Comparison of ENCODE assay signal across 18 cellular contexts in genomic region chr18:1505856-1506255, GRCh38.
DNase-seq lines count a peak whose midpoint lies in the region; ATAC-seq, FAIRE-seq and TF ChIP-seq lines count a peak whose summit lies in the region.
"Had no signal": no experiment of that assay in that cellular context is flagged by ENCODE, and none has a peak within 500 bp of the region (broad histone marks: within the 10 kb centered on the region; RNA-seq: fewer than 3 reads in every experiment).

No MANE protein-coding gene starts in this region.

- CTCF ChIA-PET in activated CD4-positive, alpha-beta memory T cell treated with anti-CD3 and anti-CD28 coated beads for 36 hours (lab: Charles Lee) = no interaction called here

- no peaks in the 10 kb centered on the region for H3K27me3 ChIP-seq in bronchial epithelial cell (ENCODE audit: control insufficient read depth, insufficient read depth, low read length)
- H3K27me3 ChIP-seq: BLaER1, SJSA1 had no signal

- H3K36me3 ChIP-seq in bronchial epithelial cell (ENCODE audit: control insufficient read depth, insufficient read depth, low read length) = no peaks in the 10 kb centered on the region
- H3K36me3 ChIP-seq: BLaER1, SJSA1 had no signal

- no peak for ATAC-seq in activated naive CD4-positive, alpha-beta T cell treated with anti-CD3 and anti-CD28 coated beads, Interleukin-2, amount 50 U/mL, for 72 hours
- ATAC-seq: Panc1 had no signal

- DNase-seq in ELF-1 (ENCODE audit: low read depth, low spot score) (peak; percentile 31), NCI-H345 (lab: John Stamatoyannopoulos, UW) (peak; percentile 64), bronchial epithelial cell (ENCODE audit: low read depth) (peak; percentile 13), kidney tubule cell (ENCODE audit: low spot score) (peak; percentile 2), amygdala (lab: John Stamatoyannopoulos, UW) (no peak)
- DNase-seq in activated CD4-positive, alpha-beta memory T cell treated with anti-CD3 and anti-CD28 coated beads for 36 hours = no peak
- no peak for DNase-seq in activated naive CD4-positive, alpha-beta T cell treated with anti-CD3 and anti-CD28 coated beads, Interleukin-2, amount 50 U/mL, for 72 hours (ENCODE audit: low spot score in 2 of 2)
- DNase-seq: Calu3; CD4-positive, alpha-beta memory T cell; GOT3; NCI-H1417 treated with DMSO at 0.1 percent for 48 hours; NCI-H2029 treated with DMSO at 0.1 percent for 48 hours; NCI-H2171; NCI-H82 had no signal

- no peak for FAIRE-seq in bronchial epithelial cell (lab: Jason Lieb, UNC)
- FAIRE-seq: GM12892 had no signal

- no peaks in the 10 kb centered on the region for H3K27me3 Mint-ChIP-seq in activated CD4-positive, alpha-beta memory T cell treated with anti-CD3 and anti-CD28 coated beads for 36 hours
- H3K27me3 Mint-ChIP-seq: CD4-positive, alpha-beta memory T cell had no signal

- H3K9me3 Mint-ChIP-seq in activated CD4-positive, alpha-beta memory T cell treated with anti-CD3 and anti-CD28 coated beads for 36 hours = no peaks in the 10 kb centered on the region
- no peaks in the 10 kb centered on the region for H3K9me3 Mint-ChIP-seq in activated naive CD4-positive, alpha-beta T cell treated with anti-CD3 and anti-CD28 coated beads, Interleukin-2, amount 50 U/mL, for 72 hours

- H3K4me1 Mint-ChIP-seq in activated CD4-positive, alpha-beta memory T cell treated with anti-CD3 and anti-CD28 coated beads for 36 hours (ENCODE audit: low read depth) = no peaks in the 10 kb centered on the region
- H3K4me1 Mint-ChIP-seq: CD4-positive, alpha-beta memory T cell had no signal

- H3K4me3 Mint-ChIP-seq in activated CD4-positive, alpha-beta memory T cell treated with anti-CD3 and anti-CD28 coated beads for 36 hours = no peak overlapping the region
- H3K4me3 Mint-ChIP-seq: CD4-positive, alpha-beta memory T cell had no signal

- POLR2A ChIA-PET in activated CD4-positive, alpha-beta memory T cell treated with anti-CD3 and anti-CD28 coated beads for 36 hours (lab: Charles Lee) = no interaction called here

- no peak for TF ChIP-seq CTCF in bronchial epithelial cell (IDR thresholded peaks at IDR 0.05; ENCODE audit: insufficient read depth, low read length, severe bottlenecking)

- no peaks in the 10 kb centered on the region for H3K36me3 Mint-ChIP-seq in activated CD4-positive, alpha-beta memory T cell treated with anti-CD3 and anti-CD28 coated beads for 36 hours
- no peaks in the 10 kb centered on the region for H3K36me3 Mint-ChIP-seq in activated naive CD4-positive, alpha-beta T cell treated with anti-CD3 and anti-CD28 coated beads, Interleukin-2, amount 50 U/mL, for 72 hours
- H3K36me3 Mint-ChIP-seq: CD4-positive, alpha-beta memory T cell had no signal

- H3K27ac Mint-ChIP-seq in activated CD4-positive, alpha-beta memory T cell treated with anti-CD3 and anti-CD28 coated beads for 36 hours = no peak overlapping the region
- no peak overlapping the region for H3K27ac Mint-ChIP-seq in activated naive CD4-positive, alpha-beta T cell treated with anti-CD3 and anti-CD28 coated beads, Interleukin-2, amount 50 U/mL, for 72 hours
- H3K27ac Mint-ChIP-seq: CD4-positive, alpha-beta memory T cell had no signal

- no peak overlapping the region for H3K4me3 ChIP-seq in bronchial epithelial cell (ENCODE audit: low read depth, low read length)
- H3K4me3 ChIP-seq: BLaER1, SJSA1 had no signal

- intact Hi-C loops in activated CD4-positive, alpha-beta memory T cell treated with anti-CD3 and anti-CD28 coated beads for 36 hours (cut with micrococcal nuclease) = no loop called here

Comparison
In these comparisons a context has a peak if more than half of its experiments do, and no peak if none do; other contexts are left out.
1. DNase-seq: peak in ELF-1 (single experiment), NCI-H345 (single experiment), bronchial epithelial cell (single experiment) and kidney tubule cell (single experiment); none in activated CD4-positive, alpha-beta memory T cell treated with anti-CD3 and anti-CD28 coated beads for 36 hours (single experiment), activated naive CD4-positive, alpha-beta T cell treated with anti-CD3 and anti-CD28 coated beads, Interleukin-2, amount 50 U/mL, for 72 hours (0 of 2) and amygdala (0 of 56).